In genomic region chr19:9295411-9295849, GRCh38 we compare ENCODE assay signal across 32 cellular contexts. TPM values are rescaled to one million over a fixed set of nuclear protein-coding genes. Genes with fewer than 3 reads are reported as not detected.
A peak's percentile ranks its signal among the peaks of the same experiment; 100 is the strongest.
DNase-seq lines count a peak whose midpoint lies in the region; ATAC-seq, FAIRE-seq and TF ChIP-seq lines count a peak whose summit lies in the region.
"Had no signal": no experiment of that assay in that cellular context is flagged by ENCODE, and none has a peak within 500 bp of the region (broad histone marks: within the 10 kb centered on the region; RNA-seq: fewer than 3 reads in every experiment).

No MANE protein-coding gene starts in this region.

- CTCF ChIA-PET in HepG2 (lab: Yijun Ruan, JAX; ENCODE audit: low intra/inter-chr PET ratio, low total read pairs), result no interaction called here

- no TSS peak for BruUV-seq in HepG2 (replicated peaks; lab: Mats Ljungman, UMichigan)

- ATAC-seq in HepG2 (no peak), right lobe of liver (no peak), HG03565 (IDR thresholded peaks at IDR 0.05; ENCODE audit: unreplicated experiment) (no peak), GM21529 (IDR thresholded peaks at IDR 0.05; ENCODE audit: unreplicated experiment) (no peak)
- ATAC-seq: esophagus mucosa, left ventricle myocardium superior, Right ventricle myocardium inferior had no signal

- no peak for FAIRE-seq in HepG2 (lab: Jason Lieb, UNC)
- no peak for FAIRE-seq in astrocyte (lab: Jason Lieb, UNC)
- peak; percentile 49 for FAIRE-seq in keratinocyte (lab: Jason Lieb, UNC)

- DNase-seq in HepG2 (ENCODE audit: low spot score) (no peak), right lobe of liver (no peak), astrocyte (ENCODE audit: low read depth) (peak; percentile 14), keratinocyte (ENCODE audit: low read depth, low spot score) (no peak), GM13976 (ENCODE audit: low spot score) (no peak), WERI-Rb-1 (no peak)
- DNase-seq: 8988T; activated B cell treated with CpG ODN at 0.5 μM for 24 hours; activated CD4-positive, alpha-beta memory T cell treated with anti-CD3 and anti-CD28 coated beads, Interleukin-2, amount 10 ng/mL, durations not matched to agents 7 days and 5 days; DMS53; effector memory CD4-positive, alpha-beta T cell; foreskin melanocyte; HCEC 1CT; KBM-7; left ventricle myocardium superior; MM.1S; NCI-H1417; NCI-H2081 treated with DMSO at 0.1 percent for 48 hours; NCI-H446; NCI-H82; T-helper 9 cell; upper lobe of left lung had no signal

- TF ChIP-seq RAD21 in HepG2 (CRISPR knock-in tag; IDR thresholded peaks at IDR 0.05), result no peak

- peaks cover 44% of the 10 kb centered on the region for H3K36me3 Mint-ChIP-seq in astrocyte (ENCODE audit: low read depth, unreplicated experiment)

- H3K36me3 ChIP-seq in HepG2 (replicated peaks in 1 of 2; ENCODE audit: control insufficient read depth in 1 of 2, insufficient read depth in 2 of 2, low read length in 2 of 2), result peaks cover 1 to 17% of the 10 kb centered on the region in 2 experiments; a peak in 2 of 5 replicates
- H3K36me3 ChIP-seq in right lobe of liver, result peaks cover 8 to 24% (median 15%) of the 10 kb centered on the region in 4 donors
- H3K36me3 ChIP-seq in astrocyte (ENCODE audit: insufficient read depth, low read length), result peaks cover 54% of the 10 kb centered on the region
- peaks cover 15 to 24% of the 10 kb centered on the region in 2 experiments for H3K36me3 ChIP-seq in keratinocyte (ENCODE audit: control insufficient read depth in 2 of 2, extremely low read depth in 1 of 2, insufficient read depth in 2 of 2, low read length in 2 of 2)
- peaks cover 30% of the 10 kb centered on the region for H3K36me3 ChIP-seq in WERI-Rb-1

- H3K27me3 ChIP-seq in HepG2 (ENCODE audit: control insufficient read depth in 1 of 2, insufficient read depth in 2 of 2, low read length in 2 of 2) (no peaks in the 10 kb centered on the region), right lobe of liver (no peaks in the 10 kb centered on the region), astrocyte (ENCODE audit: insufficient read depth, low read length) (no peaks in the 10 kb centered on the region), keratinocyte (ENCODE audit: control insufficient read depth, extremely low read depth, insufficient read depth, low read length) (no peaks in the 10 kb centered on the region), WERI-Rb-1 (ENCODE audit: insufficient read depth, low read depth, severe bottlenecking) (no peaks in the 10 kb centered on the region)
- H3K27me3 ChIP-seq: hepatocyte, neural progenitor cell, upper lobe of left lung had no signal

- H3K9ac ChIP-seq in HepG2 (ENCODE audit: insufficient read depth, low read depth, low read length), result no peak overlapping the region
- H3K9ac ChIP-seq in astrocyte (ENCODE audit: low read length), result no peak overlapping the region
- no peak overlapping the region for H3K9ac ChIP-seq in keratinocyte (ENCODE audit: control insufficient read depth, extremely low read depth, insufficient read depth, low read length)
- H3K9ac ChIP-seq: neural progenitor cell had no signal

- POLR2A ChIA-PET in HepG2 (lab: Yijun Ruan, JAX), result no interaction called here

- no peaks in the 10 kb centered on the region for H3K79me2 ChIP-seq in HepG2 (ENCODE audit: insufficient read depth, low read length)
- H3K79me2 ChIP-seq in astrocyte (ENCODE audit: insufficient read depth, low read length), result peaks cover 31% of the 10 kb centered on the region
- peaks cover 5% of the 10 kb centered on the region for H3K79me2 ChIP-seq in keratinocyte (ENCODE audit: control insufficient read depth, insufficient read depth, low read length)
- H3K79me2 ChIP-seq: hepatocyte had no signal

- TF ChIP-seq POLR2A in HepG2 (IDR thresholded peaks at IDR 0.05; ENCODE audit: insufficient read depth in 1 of 2, low read depth in 2 of 2, low read length in 2 of 2), result no peak
- TF ChIP-seq POLR2A in right lobe of liver (IDR thresholded peaks at IDR 0.05), result no peak

- intact Hi-C loops in HepG2 (cut with micrococcal nuclease; ENCODE audit: unreplicated experiment) (no loop called here), right lobe of liver (cut with DNase I) (no loop called here)

- H3K9me1 ChIP-seq in keratinocyte (ENCODE audit: control insufficient read depth, extremely low read depth, insufficient read depth, low read length), result no peaks in the 10 kb centered on the region

- no peak overlapping the region for H3K4me3 Mint-ChIP-seq in astrocyte (ENCODE audit: unreplicated experiment)
- H3K4me3 Mint-ChIP-seq: activated B cell treated with CpG ODN at 0.5 μM for 24 hours; activated CD4-positive, alpha-beta memory T cell treated with anti-CD3 and anti-CD28 coated beads, Interleukin-2, amount 10 ng/mL, durations not matched to agents 7 days and 5 days; activated naive CD8-positive, alpha-beta T cell; neural progenitor cell had no signal

- H3K9me3 Mint-ChIP-seq in astrocyte (ENCODE audit: unreplicated experiment), result peaks cover 51% of the 10 kb centered on the region

- no peaks in the 10 kb centered on the region for H4K20me1 ChIP-seq in HepG2 (ENCODE audit: insufficient read depth, low read length)
- no peaks in the 10 kb centered on the region for H4K20me1 ChIP-seq in astrocyte (ENCODE audit: insufficient read depth, low read length)
- no peaks in the 10 kb centered on the region for H4K20me1 ChIP-seq in keratinocyte (ENCODE audit: control insufficient read depth, extremely low read depth, insufficient read depth, low read length)

- dilution Hi-C loops in keratinocyte (cut with MboI; ENCODE audit: extremely low pct_ligation_motif_present, low sequenced_read_pairs), result no loop called here

- H3K27me3 Mint-ChIP-seq in astrocyte (ENCODE audit: low read depth, unreplicated experiment), result no peaks in the 10 kb centered on the region
- H3K27me3 Mint-ChIP-seq: activated B cell treated with CpG ODN at 0.5 μM for 24 hours; activated CD4-positive, alpha-beta memory T cell treated with anti-CD3 and anti-CD28 coated beads, Interleukin-2, amount 10 ng/mL, durations not matched to agents 7 days and 5 days; activated naive CD8-positive, alpha-beta T cell had no signal

- no peak overlapping the region for H3K4me3 ChIP-seq in HepG2 (replicated peaks in 1 of 3; ENCODE audit: insufficient read depth in 1 of 3, low read depth in 2 of 3, low read length in 3 of 3)
- H3K4me3 ChIP-seq in right lobe of liver, result no peak overlapping the region
- no peak overlapping the region for H3K4me3 ChIP-seq in astrocyte (ENCODE audit: insufficient read depth, low read depth, low read length)
- no peak overlapping the region for H3K4me3 ChIP-seq in keratinocyte (ENCODE audit: control insufficient read depth in 2 of 3, extremely low read depth in 1 of 3, insufficient read depth in 2 of 3, low read depth in 1 of 3, low read length in 3 of 3)
- H3K4me3 ChIP-seq in WERI-Rb-1 (ENCODE audit: low read depth, low read length), result no peak overlapping the region
- H3K4me3 ChIP-seq: hepatocyte, neural progenitor cell, upper lobe of left lung had no signal

- in situ Hi-C loops in HepG2 (cut with HindIII; ENCODE audit: extremely low pct_ligation_motif_present, low pct_unique_long_range_greater_than_20kb), result no loop called here
- in situ Hi-C loops in GM13976 (cut with MboI; ENCODE audit: low sequenced_read_pairs, unreplicated experiment), result no loop called here

- H2AFZ ChIP-seq in HepG2 (ENCODE audit: low read length) (no peak overlapping the region), astrocyte (ENCODE audit: low read depth, low read length) (no peak overlapping the region), keratinocyte (ENCODE audit: control insufficient read depth, low read length) (no peak overlapping the region)
- H2AFZ ChIP-seq: hepatocyte, neural progenitor cell had no signal

- no peak for TF ChIP-seq EP300 in HepG2 (IDR thresholded peaks at IDR 0.05; ENCODE audit: low read depth in 2 of 2, low read length in 2 of 2)
- no peak for TF ChIP-seq EP300 in HepG2 (CRISPR knock-in tag; IDR thresholded peaks at IDR 0.05; ENCODE audit: borderline replicate concordance)

- WGBS in HepG2 (ENCODE audit: low lambda C conversion rate), result 50% methylated on average over 4 of the region's 4 CpGs
- 97% methylated on average over 3 of the region's 4 CpGs for WGBS in right lobe of liver (ENCODE audit: insufficient coverage, low coverage, low lambda C conversion rate, missing lambda C conversion rate)

- H3K4me2 ChIP-seq in HepG2 (ENCODE audit: low read depth, low read length) (no peak overlapping the region), astrocyte (ENCODE audit: low read length) (no peak overlapping the region), keratinocyte (ENCODE audit: control insufficient read depth, extremely low read depth, insufficient read depth, low read depth, low read length) (no peak overlapping the region)
- H3K4me2 ChIP-seq: hepatocyte, neural progenitor cell had no signal

- no peak overlapping the region for H3K27ac ChIP-seq in HepG2 (ENCODE audit: extremely low read length, insufficient read depth, low read length)
- no peak overlapping the region for H3K27ac ChIP-seq in right lobe of liver
- H3K27ac ChIP-seq in astrocyte (ENCODE audit: low read depth, low read length), result no peak overlapping the region
- no peak overlapping the region for H3K27ac ChIP-seq in keratinocyte (ENCODE audit: control insufficient read depth, insufficient read depth, low read length)
- H3K27ac ChIP-seq in WERI-Rb-1, result no peak overlapping the region
- H3K27ac ChIP-seq: hepatocyte, upper lobe of left lung had no signal

- no peak overlapping the region for H3K27ac Mint-ChIP-seq in astrocyte (ENCODE audit: unreplicated experiment)
- H3K27ac Mint-ChIP-seq: activated B cell treated with CpG ODN at 0.5 μM for 24 hours; activated CD4-positive, alpha-beta memory T cell treated with anti-CD3 and anti-CD28 coated beads, Interleukin-2, amount 10 ng/mL, durations not matched to agents 7 days and 5 days; activated naive CD8-positive, alpha-beta T cell; activated T-helper 2 cell treated with anti-CD3 and anti-CD28 coated beads, Interferon-gamma antibody, Interleukin-2, Interleukin-4, amounts not matched to agents 10 μg/mL and 5 μg/mL and 100 μg/mL, durations not matched to agents 14 hours and 24 hours and 36 hours; neural progenitor cell had no signal

- H3K4me1 ChIP-seq in HepG2 (ENCODE audit: insufficient read depth, low read length), result no peaks in the 10 kb centered on the region
- H3K4me1 ChIP-seq in right lobe of liver, result no peaks in the 10 kb centered on the region
- no peaks in the 10 kb centered on the region for H3K4me1 ChIP-seq in astrocyte (ENCODE audit: insufficient read depth, low read length)
- no peaks in the 10 kb centered on the region for H3K4me1 ChIP-seq in keratinocyte (ENCODE audit: control insufficient read depth, extremely low read depth, insufficient read depth, low read length)
- H3K4me1 ChIP-seq: neural progenitor cell, upper lobe of left lung had no signal

- no peaks in the 10 kb centered on the region for H3K4me1 Mint-ChIP-seq in astrocyte (ENCODE audit: low read depth, unreplicated experiment)
- H3K4me1 Mint-ChIP-seq: activated B cell treated with CpG ODN at 0.5 μM for 24 hours; activated CD4-positive, alpha-beta memory T cell treated with anti-CD3 and anti-CD28 coated beads, Interleukin-2, amount 10 ng/mL, durations not matched to agents 7 days and 5 days; neural progenitor cell had no signal

- TF ChIP-seq CTCF in HepG2 (CRISPR knock-in tag; IDR thresholded peaks at IDR 0.05), result no peak
- TF ChIP-seq CTCF in right lobe of liver (IDR thresholded peaks at IDR 0.05), result no peak
- no peak for TF ChIP-seq CTCF in astrocyte (IDR thresholded peaks at IDR 0.05; ENCODE audit: insufficient read depth, low read depth, low read length)
- no peak for TF ChIP-seq CTCF in keratinocyte (optimal IDR thresholded peaks at IDR 0.05 in 1 of 3, IDR thresholded peaks at IDR 0.05 in 1 of 3, conservative IDR thresholded peaks at IDR 0.05 in 1 of 3; ENCODE audit: extremely low read depth in 1 of 3, insufficient read depth in 2 of 3, low read length in 3 of 3)
- no peak for TF ChIP-seq CTCF in GM13976 (IDR thresholded peaks at IDR 0.05; ENCODE audit: borderline replicate concordance, control extremely low read depth, extremely low read depth, insufficient read depth, missing control alignments)
- TF ChIP-seq CTCF in WERI-Rb-1 (IDR thresholded peaks at IDR 0.05; ENCODE audit: low read depth, low read length), result no peak

- H3K9me3 ChIP-seq in HepG2 (ENCODE audit: low read length), result peaks cover 86% of the 10 kb centered on the region
- peaks cover 0 to 52% (median 7%) of the 10 kb centered on the region in 4 donors for H3K9me3 ChIP-seq in right lobe of liver
- H3K9me3 ChIP-seq in astrocyte (ENCODE audit: insufficient read depth, low read depth, low read length), result peaks cover 39% of the 10 kb centered on the region
- H3K9me3 ChIP-seq in keratinocyte (ENCODE audit: control insufficient read depth, low read depth, low read length), result peaks cover 53% of the 10 kb centered on the region
- H3K9me3 ChIP-seq in WERI-Rb-1 (ENCODE audit: severe bottlenecking), result no peaks in the 10 kb centered on the region

RNA-seq across cellular contexts. Expression of gene ZNF699, which starts 14.2 kb away (rescaled TPM):
- total RNA-seq in HepG2 (2016; rRNA removed; fragmentation: Illumina TruSeq; extraction: Trizol) (2.2 and 2.7 TPM in 2 replicates), right lobe of liver (1 to 10 TPM in 5 of 6 experiments, under 1 TPM in 1; 0.48 to 7.8 (median 2.3) TPM), astrocyte (2.8 and 3.0 TPM in 2 replicates)
- not detected in 2 replicates for total RNA-seq in HepG2 (2016; cell fraction: cytosol; rRNA removed; fragmentation: Illumina TruSeq; extraction: Trizol; ENCODE audit: low read depth)
- 1.9 and 2.6 TPM in 2 replicates for total RNA-seq in HepG2 (2016; cell fraction: insoluble cytoplasmic fraction; rRNA removed; fragmentation: Illumina TruSeq; extraction: Trizol)
- total RNA-seq in HepG2 (2016; cell fraction: membrane; rRNA removed; fragmentation: Illumina TruSeq; extraction: Trizol), result 0.76 and 1.1 TPM in 2 replicates
- total RNA-seq in HepG2 (2016; cell fraction: nucleus; rRNA removed; fragmentation: Illumina TruSeq; extraction: Trizol), result 1.8 and 3.3 TPM in 2 replicates
- polyA plus RNA-seq in HepG2 (2011; rRNA removed) (0.33 and 0.77 TPM in 2 replicates), keratinocyte (3.7 to 4.0 TPM (median 4.0 TPM) in 3 replicates)
- 0.43 and 0.46 TPM in 2 replicates for polyA plus RNA-seq in HepG2 (2011; cell fraction: cytosol; rRNA removed)
- 1.8 and 2.4 TPM in 2 replicates for polyA plus RNA-seq in HepG2 (2011; cell fraction: nucleus; rRNA removed)
- polyA plus RNA-seq in HepG2 (2012), result 0.75 and 0.87 TPM in 2 replicates
- 0.25 TPM in 1 of 2 replicates, not detected in the other for polyA plus RNA-seq in HepG2 (2016; cell fraction: cytosol; fragmentation: Illumina TruSeq; extraction: Trizol; ENCODE audit: low read depth)
- polyA plus RNA-seq in HepG2 (2016; cell fraction: insoluble cytoplasmic fraction; fragmentation: Illumina TruSeq; extraction: Trizol; ENCODE audit: low read depth), result 0.49 and 0.87 TPM in 2 replicates
- polyA plus RNA-seq in HepG2 (2016; cell fraction: membrane; fragmentation: Illumina TruSeq; extraction: Trizol; ENCODE audit: low read depth), result 0.06 and 0.07 TPM in 2 replicates
- polyA plus RNA-seq in HepG2 (2016; cell fraction: nucleus; fragmentation: Illumina TruSeq; extraction: Trizol; ENCODE audit: insufficient read depth, low read depth), result 1.4 and 1.5 TPM in 2 replicates
- 0.96 and 1.1 TPM in 2 replicates for polyA minus RNA-seq in HepG2 (2011; rRNA and poly(A)+ RNA removed; ENCODE audit: low replicate concordance)
- 1.6 and 2.8 TPM in 2 replicates for polyA minus RNA-seq in HepG2 (2011; cell fraction: cytosol; rRNA and poly(A)+ RNA removed)
- polyA minus RNA-seq in HepG2 (2011; cell fraction: nucleus; rRNA and poly(A)+ RNA removed), result 4.4 and 4.5 TPM in 2 replicates
- polyA plus RNA-seq in keratinocyte (2011; ENCODE audit: low read depth), result 1.1 TPM
- polyA plus RNA-seq in keratinocyte (2011; cell fraction: cytosol; rRNA removed), result 1.1 and 2.2 TPM in 2 replicates
- polyA plus RNA-seq in keratinocyte (2011; cell fraction: nucleus; rRNA removed), result 6.0 and 7.3 TPM in 2 replicates
- polyA plus RNA-seq in keratinocyte (2012; ENCODE audit: low replicate concordance), result 2.6 and 3.0 TPM in 2 replicates
- polyA minus RNA-seq in keratinocyte, result 2.6 to 9.4 TPM (median 7.6 TPM) in 3 replicates
- polyA minus RNA-seq in keratinocyte (2011; cell fraction: cytosol; rRNA and poly(A)+ RNA removed), result 9.2 TPM
- polyA minus RNA-seq in keratinocyte (2011; cell fraction: nucleus; rRNA and poly(A)+ RNA removed), result 12.3 and 22.0 TPM in 2 replicates

RNA-seq across cellular contexts. Expression of gene ZNF559, which starts 28.5 kb away (rescaled TPM):
- total RNA-seq in HepG2 (2016; rRNA removed; fragmentation: Illumina TruSeq; extraction: Trizol), result 9.5 and 9.8 TPM in 2 replicates
- 1.5 and 2.4 TPM in 2 replicates for total RNA-seq in HepG2 (2016; cell fraction: cytosol; rRNA removed; fragmentation: Illumina TruSeq; extraction: Trizol; ENCODE audit: low read depth)
- 7.4 and 9.5 TPM in 2 replicates for total RNA-seq in HepG2 (2016; cell fraction: insoluble cytoplasmic fraction; rRNA removed; fragmentation: Illumina TruSeq; extraction: Trizol)
- total RNA-seq in HepG2 (2016; cell fraction: membrane; rRNA removed; fragmentation: Illumina TruSeq; extraction: Trizol), result 4.5 and 4.8 TPM in 2 replicates
- total RNA-seq in HepG2 (2016; cell fraction: nucleus; rRNA removed; fragmentation: Illumina TruSeq; extraction: Trizol), result 10.3 and 10.7 TPM in 2 replicates
- polyA plus RNA-seq in HepG2 (2011; rRNA removed), result 5.6 and 6.3 TPM in 2 replicates
- polyA plus RNA-seq in HepG2 (2011; cell fraction: cytosol; rRNA removed), result 1.3 and 3.3 TPM in 2 replicates
- 4.5 and 6.0 TPM in 2 replicates for polyA plus RNA-seq in HepG2 (2011; cell fraction: nucleus; rRNA removed)
- 4.8 and 7.6 TPM in 2 replicates for polyA plus RNA-seq in HepG2 (2012)
- polyA plus RNA-seq in HepG2 (2016; cell fraction: cytosol; fragmentation: Illumina TruSeq; extraction: Trizol; ENCODE audit: low read depth), result 0.52 and 0.62 TPM in 2 replicates
- 6.3 and 7.5 TPM in 2 replicates for polyA plus RNA-seq in HepG2 (2016; cell fraction: insoluble cytoplasmic fraction; fragmentation: Illumina TruSeq; extraction: Trizol; ENCODE audit: low read depth)
- 1.2 and 1.3 TPM in 2 replicates for polyA plus RNA-seq in HepG2 (2016; cell fraction: membrane; fragmentation: Illumina TruSeq; extraction: Trizol; ENCODE audit: low read depth)
- polyA plus RNA-seq in HepG2 (2016; cell fraction: nucleus; fragmentation: Illumina TruSeq; extraction: Trizol; ENCODE audit: insufficient read depth, low read depth), result 12.5 and 13.4 TPM in 2 replicates
- polyA minus RNA-seq in HepG2 (2011; rRNA and poly(A)+ RNA removed; ENCODE audit: low replicate concordance), result 3.1 and 4.3 TPM in 2 replicates
- 2.5 and 5.9 TPM in 2 replicates for polyA minus RNA-seq in HepG2 (2011; cell fraction: cytosol; rRNA and poly(A)+ RNA removed)
- 8.9 and 15.2 TPM in 2 replicates for polyA minus RNA-seq in HepG2 (2011; cell fraction: nucleus; rRNA and poly(A)+ RNA removed)
- 1 to 10 TPM; 1.7 to 7.8 (median 4.0) TPM for total RNA-seq in right lobe of liver
- 4.7 and 5.5 TPM in 2 replicates for total RNA-seq in astrocyte
- 6.4 to 13.1 TPM (median 12.8 TPM) in 3 replicates for polyA plus RNA-seq in keratinocyte
- 3.2 TPM for polyA plus RNA-seq in keratinocyte (2011; ENCODE audit: low read depth)
- 6.5 and 10.6 TPM in 2 replicates for polyA plus RNA-seq in keratinocyte (2011; cell fraction: cytosol; rRNA removed)
- 23.5 and 25.5 TPM in 2 replicates for polyA plus RNA-seq in keratinocyte (2011; cell fraction: nucleus; rRNA removed)
- polyA plus RNA-seq in keratinocyte (2012; ENCODE audit: low replicate concordance), result 6.0 and 7.0 TPM in 2 replicates
- 5.0 to 17.4 TPM (median 13.4 TPM) in 3 replicates for polyA minus RNA-seq in keratinocyte
- polyA minus RNA-seq in keratinocyte (2011; cell fraction: cytosol; rRNA and poly(A)+ RNA removed), result 1.7 TPM
- 8.9 and 16.0 TPM in 2 replicates for polyA minus RNA-seq in keratinocyte (2011; cell fraction: nucleus; rRNA and poly(A)+ RNA removed)

RNA-seq across cellular contexts. Expression of gene OR7E24, which starts 44.7 kb away (rescaled TPM):
- not detected in 2 replicates for total RNA-seq in HepG2 (2016; rRNA removed; fragmentation: Illumina TruSeq; extraction: Trizol)
- total RNA-seq in HepG2 (2016; cell fraction: cytosol; rRNA removed; fragmentation: Illumina TruSeq; extraction: Trizol; ENCODE audit: low read depth), result not detected in 2 replicates
- total RNA-seq in HepG2 (2016; cell fraction: insoluble cytoplasmic fraction; rRNA removed; fragmentation: Illumina TruSeq; extraction: Trizol), result not detected in 2 replicates
- total RNA-seq in HepG2 (2016; cell fraction: membrane; rRNA removed; fragmentation: Illumina TruSeq; extraction: Trizol), result not detected in 2 replicates
- not detected in 2 replicates for total RNA-seq in HepG2 (2016; cell fraction: nucleus; rRNA removed; fragmentation: Illumina TruSeq; extraction: Trizol)
- polyA plus RNA-seq in HepG2 (2011; rRNA removed), result not detected in 2 replicates
- not detected in 2 replicates for polyA plus RNA-seq in HepG2 (2011; cell fraction: cytosol; rRNA removed)
- polyA plus RNA-seq in HepG2 (2011; cell fraction: nucleus; rRNA removed), result not detected in 2 replicates
- polyA plus RNA-seq in HepG2 (2012), result not detected in 2 replicates
- not detected in 2 replicates for polyA plus RNA-seq in HepG2 (2016; cell fraction: cytosol; fragmentation: Illumina TruSeq; extraction: Trizol; ENCODE audit: low read depth)
- not detected in 2 replicates for polyA plus RNA-seq in HepG2 (2016; cell fraction: insoluble cytoplasmic fraction; fragmentation: Illumina TruSeq; extraction: Trizol; ENCODE audit: low read depth)
- not detected in 2 replicates for polyA plus RNA-seq in HepG2 (2016; cell fraction: membrane; fragmentation: Illumina TruSeq; extraction: Trizol; ENCODE audit: low read depth)
- not detected in 2 replicates for polyA plus RNA-seq in HepG2 (2016; cell fraction: nucleus; fragmentation: Illumina TruSeq; extraction: Trizol; ENCODE audit: insufficient read depth, low read depth)
- not detected in 2 replicates for polyA minus RNA-seq in HepG2 (2011; rRNA and poly(A)+ RNA removed; ENCODE audit: low replicate concordance)
- polyA minus RNA-seq in HepG2 (2011; cell fraction: cytosol; rRNA and poly(A)+ RNA removed), result not detected in 2 replicates
- not detected in 2 replicates for polyA minus RNA-seq in HepG2 (2011; cell fraction: nucleus; rRNA and poly(A)+ RNA removed)
- total RNA-seq in right lobe of liver, result not detected
- total RNA-seq in astrocyte, result not detected in 2 replicates
- polyA plus RNA-seq in keratinocyte, result not detected in 3 replicates
- polyA plus RNA-seq in keratinocyte (2011; ENCODE audit: low read depth), result not detected
- not detected in 2 replicates for polyA plus RNA-seq in keratinocyte (2011; cell fraction: cytosol; rRNA removed)
- polyA plus RNA-seq in keratinocyte (2011; cell fraction: nucleus; rRNA removed), result not detected in 2 replicates
- polyA plus RNA-seq in keratinocyte (2012; ENCODE audit: low replicate concordance), result not detected in 2 replicates
- not detected in 3 replicates for polyA minus RNA-seq in keratinocyte
- polyA minus RNA-seq in keratinocyte (2011; cell fraction: cytosol; rRNA and poly(A)+ RNA removed), result not detected
- not detected in 2 replicates for polyA minus RNA-seq in keratinocyte (2011; cell fraction: nucleus; rRNA and poly(A)+ RNA removed)
- total RNA-seq: activated B cell treated with CpG ODN at 0.5 μM for 24 hours; activated CD4-positive, alpha-beta memory T cell treated with anti-CD3 and anti-CD28 coated beads, Interleukin-2, amount 10 ng/mL, durations not matched to agents 7 days and 5 days; activated T-helper 2 cell treated with anti-CD3 and anti-CD28 coated beads, Interferon-gamma antibody, Interleukin-2, Interleukin-4, amounts not matched to agents 10 μg/mL and 5 μg/mL and 100 μg/mL, durations not matched to agents 14 hours and 24 hours and 36 hours; esophagus mucosa; hepatocyte; left ventricle myocardium superior; mononuclear cell; posterior vena cava; Right ventricle myocardium inferior; upper lobe of left lung had no signal
- polyA plus RNA-seq: hepatocyte had no signal
